7 cellular contexts compared by ENCODE assay signal in genomic region chr19:57907394-57907793, GRCh38. TPM values are rescaled to one million over a fixed set of nuclear protein-coding genes. Genes with fewer than 3 reads are reported as not detected.
"Had no signal": no experiment of that assay in that cellular context is flagged by ENCODE, and none has a peak within 500 bp of the region (broad histone marks: within the 10 kb centered on the region; RNA-seq: fewer than 3 reads in every experiment).

No MANE protein-coding gene starts in this region.

- H3K27ac ChIP-seq: HL-60 had no signal

- DNase-seq: IMR-90, KBM-7 had no signal

- H3K4me3 ChIP-seq: K562 had no signal

- ATAC-seq: HepG2, K562 had no signal

RNA-seq across cellular contexts. Expression of gene ZNF418, which starts 27.8 kb away (rescaled TPM):
- total RNA-seq: HT-29, HT1080 had no signal

RNA-seq across cellular contexts. Expression of gene ZNF256, which starts 40.1 kb away (rescaled TPM):
- total RNA-seq: HT-29 had no signal
